1 cellular context compared by ENCODE assay signal in genomic region chr10:91479583-91479982, GRCh38.
TF ChIP-seq lines count a peak whose summit lies in the region.

No MANE protein-coding gene starts in this region.

TF ChIP-seq in SK-N-SH, 30 proteins besides CTCF, POLR2A, EP300 and RAD21 (continued from another document):
- TF ChIP-seq, protein P1, sequence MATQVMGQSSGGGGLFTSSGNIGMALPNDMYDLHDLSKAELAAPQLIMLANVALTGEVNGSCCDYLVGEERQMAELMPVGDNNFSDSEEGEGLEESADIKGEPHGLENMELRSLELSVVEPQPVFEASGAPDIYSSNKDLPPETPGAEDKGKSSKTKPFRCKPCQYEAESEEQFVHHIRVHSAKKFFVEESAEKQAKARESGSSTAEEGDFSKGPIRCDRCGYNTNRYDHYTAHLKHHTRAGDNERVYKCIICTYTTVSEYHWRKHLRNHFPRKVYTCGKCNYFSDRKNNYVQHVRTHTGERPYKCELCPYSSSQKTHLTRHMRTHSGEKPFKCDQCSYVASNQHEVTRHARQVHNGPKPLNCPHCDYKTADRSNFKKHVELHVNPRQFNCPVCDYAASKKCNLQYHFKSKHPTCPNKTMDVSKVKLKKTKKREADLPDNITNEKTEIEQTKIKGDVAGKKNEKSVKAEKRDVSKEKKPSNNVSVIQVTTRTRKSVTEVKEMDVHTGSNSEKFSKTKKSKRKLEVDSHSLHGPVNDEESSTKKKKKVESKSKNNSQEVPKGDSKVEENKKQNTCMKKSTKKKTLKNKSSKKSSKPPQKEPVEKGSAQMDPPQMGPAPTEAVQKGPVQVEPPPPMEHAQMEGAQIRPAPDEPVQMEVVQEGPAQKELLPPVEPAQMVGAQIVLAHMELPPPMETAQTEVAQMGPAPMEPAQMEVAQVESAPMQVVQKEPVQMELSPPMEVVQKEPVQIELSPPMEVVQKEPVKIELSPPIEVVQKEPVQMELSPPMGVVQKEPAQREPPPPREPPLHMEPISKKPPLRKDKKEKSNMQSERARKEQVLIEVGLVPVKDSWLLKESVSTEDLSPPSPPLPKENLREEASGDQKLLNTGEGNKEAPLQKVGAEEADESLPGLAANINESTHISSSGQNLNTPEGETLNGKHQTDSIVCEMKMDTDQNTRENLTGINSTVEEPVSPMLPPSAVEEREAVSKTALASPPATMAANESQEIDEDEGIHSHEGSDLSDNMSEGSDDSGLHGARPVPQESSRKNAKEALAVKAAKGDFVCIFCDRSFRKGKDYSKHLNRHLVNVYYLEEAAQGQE (IDR thresholded peaks at IDR 0.05; ENCODE audit: low read depth, low read length) = no peak
- no peak for TF ChIP-seq ZBTB33 (IDR thresholded peaks at IDR 0.05; ENCODE audit: borderline replicate concordance, low read depth)
- no peak for TF ChIP-seq MEF2A (IDR thresholded peaks at IDR 0.05; ENCODE audit: borderline replicate concordance, low read depth)
- TF ChIP-seq TCF12 (IDR thresholded peaks at IDR 0.05) = no peak
- TF ChIP-seq MXI1 (IDR thresholded peaks at IDR 0.05; ENCODE audit: low read depth, low read length) = no peak
- TF ChIP-seq JUND (IDR thresholded peaks at IDR 0.05) = no peak
- TF ChIP-seq RXRA (IDR thresholded peaks at IDR 0.05; ENCODE audit: borderline replicate concordance, low read depth) = no peak
- no peak for TF ChIP-seq YY1 (IDR thresholded peaks at IDR 0.05; ENCODE audit: low read depth)
- no peak for TF ChIP-seq FOSL2 (IDR thresholded peaks at IDR 0.05; ENCODE audit: borderline replicate concordance, low read depth)
